ENCODE assay signal across 9 cellular contexts in the genomic region with DNA sequence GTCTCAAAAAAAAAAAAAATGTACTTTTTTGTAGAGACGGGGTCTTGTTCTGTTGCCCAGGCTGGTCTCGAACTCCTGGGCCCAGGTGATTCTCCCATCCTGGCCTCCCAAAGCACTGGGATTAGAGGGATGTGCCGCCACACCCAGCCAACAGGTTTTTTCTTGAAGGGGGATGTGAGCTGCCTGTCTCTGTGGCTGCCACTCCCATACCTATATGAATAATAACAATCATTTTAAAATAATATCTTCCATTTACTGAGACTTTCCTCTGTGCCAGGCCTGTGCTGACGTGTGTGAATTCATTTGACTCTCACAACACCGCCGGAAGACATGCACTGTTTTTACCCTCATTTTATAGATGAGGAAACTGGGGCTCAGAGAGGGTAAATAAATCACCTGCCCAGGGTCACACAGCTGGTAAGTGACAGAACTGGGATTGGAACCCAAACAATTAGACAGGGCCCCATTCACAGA. TPM values are rescaled to one million over a fixed set of nuclear protein-coding genes. Genes with fewer than 3 reads are reported as not detected.
A peak's percentile ranks its signal among the peaks of the same experiment; 100 is the strongest.
DNase-seq lines count a peak whose midpoint lies in the region; ATAC-seq and TF ChIP-seq lines count a peak whose summit lies in the region.
"Had no signal": no experiment of that assay in that cellular context is flagged by ENCODE, and none has a peak within 500 bp of the region (broad histone marks: within the 10 kb centered on the region; RNA-seq: fewer than 3 reads in every experiment).

No MANE protein-coding gene starts in this region.

- H3K4me3 ChIP-seq in left ventricle myocardium inferior (no peak overlapping the region), mammary epithelial cell (replicated peaks in 1 of 3; ENCODE audit: insufficient read depth in 1 of 3, low read depth in 2 of 3, low read length in 3 of 3) (no peak overlapping the region), mucosa of rectum (ENCODE audit: low read length in 2 of 2) (peak overlapping the region in 1 of 2 donors; percentile 15), urinary bladder (ENCODE audit: low read depth, low read length) (no peak overlapping the region)

- CTCF ChIA-PET in mammary epithelial cell (lab: Charles Lee; ENCODE audit: low non-redundant PET) (interaction anchor here (0.9 to 1.0 kb wide), 2 partner anchors 17 to 30 kb away, joined by 3 to 5 read pairs; no protein-coding TSS in a partner anchor), WTC11 (lab: Charles Lee) (interaction anchor here (0.9 to 4.5 kb wide), 6 partner anchors 12 to 43 kb away, joined by 3 to 23 read pairs (median 5); no protein-coding TSS in a partner anchor)

- TF ChIP-seq CTCF in left ventricle myocardium inferior (IDR thresholded peaks at IDR 0.05; ENCODE audit: borderline replicate concordance) (no peak), mammary epithelial cell (conservative IDR thresholded peaks at IDR 0.05 in 1 of 2, IDR thresholded peaks at IDR 0.05 in 1 of 2; ENCODE audit: extremely low read depth in 1 of 2, insufficient read depth in 1 of 2, low read depth in 1 of 2, low read length in 2 of 2) (no peak), WTC11 (IDR thresholded peaks at IDR 0.05) (no peak)

- no peak for ATAC-seq in Right ventricle myocardium inferior
- ATAC-seq in HG03039 (IDR thresholded peaks at IDR 0.05; ENCODE audit: unreplicated experiment): no peak
- no peak for ATAC-seq in WTC11

- H2AFZ ChIP-seq in mammary epithelial cell (ENCODE audit: low read depth, low read length): no peak overlapping the region

- H4K20me1 ChIP-seq in mammary epithelial cell (ENCODE audit: insufficient read depth, low read length): no peaks in the 10 kb centered on the region

- 0% methylated on average over 3 of the region's 6 CpGs for WGBS in mammary epithelial cell (ENCODE audit: low coverage, missing lambda C conversion rate)
- WGBS in urinary bladder: 41% methylated on average over 6 of the region's 6 CpGs

- H3K27me3 Mint-ChIP-seq in WTC11 (ENCODE audit: low read depth): peaks cover 31% of the 10 kb centered on the region

- H3K36me3 ChIP-seq in left ventricle myocardium inferior (no peaks in the 10 kb centered on the region), mammary epithelial cell (ENCODE audit: insufficient read depth, low read length) (no peaks in the 10 kb centered on the region), mucosa of rectum (ENCODE audit: control insufficient read depth in 2 of 2, insufficient read depth in 2 of 2, low read length in 2 of 2) (no peaks in the 10 kb centered on the region), urinary bladder (ENCODE audit: insufficient read depth) (no peaks in the 10 kb centered on the region)

- peak overlapping the region; percentile 98 for H3K27ac ChIP-seq in left ventricle myocardium inferior (replicated peaks)
- peak overlapping the region; percentile 96 for H3K27ac ChIP-seq in mammary epithelial cell (ENCODE audit: insufficient read depth, low read depth, low read length)
- H3K27ac ChIP-seq in mucosa of rectum (ENCODE audit: low read depth in 2 of 2, low read length in 2 of 2): peak overlapping the region; percentile 93 to 94
- H3K27ac ChIP-seq in urinary bladder (ENCODE audit: low read depth): peak overlapping the region; percentile 90

- no peaks in the 10 kb centered on the region for H3K79me2 ChIP-seq in mammary epithelial cell (ENCODE audit: insufficient read depth, low read length)

- peaks cover 68% of the 10 kb centered on the region for H3K4me1 ChIP-seq in left ventricle myocardium inferior
- H3K4me1 ChIP-seq in mammary epithelial cell (ENCODE audit: insufficient read depth, low read length): peaks cover 37% of the 10 kb centered on the region
- peaks cover 55 to 67% of the 10 kb centered on the region in 2 donors for H3K4me1 ChIP-seq in mucosa of rectum (ENCODE audit: control insufficient read depth in 2 of 2, insufficient read depth in 2 of 2, low read length in 2 of 2)
- no peaks in the 10 kb centered on the region for H3K4me1 ChIP-seq in urinary bladder (ENCODE audit: insufficient read depth)

- no peaks in the 10 kb centered on the region for H3K9me3 ChIP-seq in left ventricle myocardium inferior (replicated peaks)
- no peaks in the 10 kb centered on the region for H3K9me3 ChIP-seq in mammary epithelial cell (replicated peaks; ENCODE audit: insufficient read depth, low read length)
- no peaks in the 10 kb centered on the region for H3K9me3 ChIP-seq in mucosa of rectum (ENCODE audit: control insufficient read depth in 2 of 2, low read length in 2 of 2)

- H3K27me3 ChIP-seq in left ventricle myocardium inferior (ENCODE audit: low read depth) (no peaks in the 10 kb centered on the region), mammary epithelial cell (ENCODE audit: insufficient read depth, low read length) (no peaks in the 10 kb centered on the region), mucosa of rectum (ENCODE audit: control insufficient read depth in 2 of 2, insufficient read depth in 2 of 2, low read length in 2 of 2) (no peaks in the 10 kb centered on the region)

- POLR2A ChIA-PET in WTC11 (lab: Charles Lee): interaction anchor here (0.8 kb wide), 1 partner anchor 13 kb away, joined by 3 read pairs; no protein-coding TSS in a partner anchor

- H3K4me2 ChIP-seq in mammary epithelial cell (ENCODE audit: insufficient read depth, low read depth, low read length): peak overlapping the region; percentile 56

- H3K9ac ChIP-seq in mammary epithelial cell (ENCODE audit: insufficient read depth, low read length): peak overlapping the region; percentile 63
- H3K9ac ChIP-seq in mucosa of rectum (ENCODE audit: low read depth in 1 of 2, low read length in 2 of 2): peak overlapping the region; percentile 41 to 56

- H3K4me1 Mint-ChIP-seq in WTC11: peaks cover 17% of the 10 kb centered on the region

- DNase-seq in left ventricle myocardium inferior (no peak), Right ventricle myocardium inferior (ENCODE audit: missing footprints) (no peak), mammary epithelial cell (peak; percentile 95), GM19238 (ENCODE audit: insufficient read length, low spot score) (no peak), WTC11 (ENCODE audit: low spot score) (no peak)

- no peak overlapping the region for H3K27ac Mint-ChIP-seq in WTC11

- no peak overlapping the region for H3K4me3 Mint-ChIP-seq in WTC11

- intact Hi-C loops in left ventricle myocardium inferior (cut with micrococcal nuclease): no loop called here
- intact Hi-C loops in Right ventricle myocardium inferior (cut with DNase I): no loop called here
- intact Hi-C loops in mammary epithelial cell (cut with micrococcal nuclease): loop anchor here (1.0 kb wide), 1 partner anchor 33 kb away; no protein-coding TSS in a partner anchor

- no peaks in the 10 kb centered on the region for H3K9me3 Mint-ChIP-seq in WTC11

- dilution Hi-C loops in mammary epithelial cell (cut with HindIII; ENCODE audit: low sequenced_read_pairs): no loop called here

- H3K36me3 Mint-ChIP-seq in WTC11: no peaks in the 10 kb centered on the region

- BruUV-seq in mammary epithelial cell (replicated peaks; lab: Mats Ljungman, UMichigan): no TSS peak

- in situ Hi-C loops in mammary epithelial cell (cut with MboI; ENCODE audit: low sequenced_read_pairs in 2 of 2): no loop called here

TF ChIP-seq in WTC11, 78 proteins besides CTCF, POLR2A, EP300 and RAD21 (continues in another document):
- no peak for TF ChIP-seq GTF2I (CRISPR knock-in tag; conservative IDR thresholded peaks at IDR 0.05)
- TF ChIP-seq, protein P1, sequence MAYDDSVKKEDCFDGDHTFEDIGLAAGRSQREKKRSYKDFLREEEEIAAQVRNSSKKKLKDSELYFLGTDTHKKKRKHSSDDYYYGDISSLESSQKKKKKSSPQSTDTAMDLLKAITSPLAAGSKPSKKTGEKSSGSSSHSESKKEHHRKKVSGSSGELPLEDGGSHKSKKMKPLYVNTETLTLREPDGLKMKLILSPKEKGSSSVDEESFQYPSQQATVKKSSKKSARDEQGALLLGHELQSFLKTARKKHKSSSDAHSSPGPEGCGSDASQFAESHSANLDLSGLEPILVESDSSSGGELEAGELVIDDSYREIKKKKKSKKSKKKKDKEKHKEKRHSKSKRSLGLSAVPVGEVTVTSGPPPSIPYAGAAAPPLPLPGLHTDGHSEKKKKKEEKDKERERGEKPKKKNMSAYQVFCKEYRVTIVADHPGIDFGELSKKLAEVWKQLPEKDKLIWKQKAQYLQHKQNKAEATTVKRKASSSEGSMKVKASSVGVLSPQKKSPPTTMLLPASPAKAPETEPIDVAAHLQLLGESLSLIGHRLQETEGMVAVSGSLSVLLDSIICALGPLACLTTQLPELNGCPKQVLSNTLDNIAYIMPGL (CRISPR knock-in tag; IDR thresholded peaks at IDR 0.05): no peak
- TF ChIP-seq, protein P2, sequence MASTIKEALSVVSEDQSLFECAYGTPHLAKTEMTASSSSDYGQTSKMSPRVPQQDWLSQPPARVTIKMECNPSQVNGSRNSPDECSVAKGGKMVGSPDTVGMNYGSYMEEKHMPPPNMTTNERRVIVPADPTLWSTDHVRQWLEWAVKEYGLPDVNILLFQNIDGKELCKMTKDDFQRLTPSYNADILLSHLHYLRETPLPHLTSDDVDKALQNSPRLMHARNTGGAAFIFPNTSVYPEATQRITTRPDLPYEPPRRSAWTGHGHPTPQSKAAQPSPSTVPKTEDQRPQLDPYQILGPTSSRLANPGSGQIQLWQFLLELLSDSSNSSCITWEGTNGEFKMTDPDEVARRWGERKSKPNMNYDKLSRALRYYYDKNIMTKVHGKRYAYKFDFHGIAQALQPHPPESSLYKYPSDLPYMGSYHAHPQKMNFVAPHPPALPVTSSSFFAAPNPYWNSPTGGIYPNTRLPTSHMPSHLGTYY (CRISPR knock-in tag; IDR thresholded peaks at IDR 0.05): no peak
- no peak for TF ChIP-seq OVOL2 (CRISPR knock-in tag; IDR thresholded peaks at IDR 0.05; ENCODE audit: borderline replicate concordance)
- no peak for TF ChIP-seq IRF2 (CRISPR knock-in tag; IDR thresholded peaks at IDR 0.05; ENCODE audit: borderline replicate concordance, low read depth)
- TF ChIP-seq JUN (CRISPR knock-in tag; IDR thresholded peaks at IDR 0.05): no peak

RNA-seq across cellular contexts. Expression of a gene that starts 7.2 kb away (rescaled TPM):
- total RNA-seq in left ventricle myocardium inferior (15.0 TPM), Right ventricle myocardium inferior (18.3 TPM), mammary epithelial cell (10 to 100 TPM in 1 of 2 donors, 1 to 10 TPM in 1; 3.7 to 23.4 TPM), urinary bladder (2.5 TPM), WTC11 (2021) (4.6 to 7.8 TPM (median 5.6 TPM) in 3 replicates)
- polyA plus RNA-seq in mammary epithelial cell (4.1 TPM), urinary bladder (93.0 TPM)
- polyA minus RNA-seq in mammary epithelial cell: 12.2 TPM

RNA-seq across cellular contexts. Expression of a gene that starts 36.4 kb away (rescaled TPM):
- not detected for total RNA-seq in left ventricle myocardium inferior
- not detected for total RNA-seq in Right ventricle myocardium inferior
- total RNA-seq in mammary epithelial cell: 10 to 100 TPM; 51.2 to 76.7 TPM
- 39.4 TPM for polyA plus RNA-seq in mammary epithelial cell
- 48.2 TPM for polyA minus RNA-seq in mammary epithelial cell
- 4.7 TPM for total RNA-seq in urinary bladder
- polyA plus RNA-seq in urinary bladder: 6.1 TPM
- total RNA-seq in WTC11 (2021): 20.5 to 29.5 TPM (median 27.8 TPM) in 3 replicates

RNA-seq across cellular contexts. Expression of a gene that starts 42.3 kb away (rescaled TPM):
- total RNA-seq in left ventricle myocardium inferior: not detected
- not detected for total RNA-seq in Right ventricle myocardium inferior
- total RNA-seq in mammary epithelial cell: not detected
- not detected for polyA plus RNA-seq in mammary epithelial cell
- not detected for polyA minus RNA-seq in mammary epithelial cell
- not detected for total RNA-seq in urinary bladder
- polyA plus RNA-seq in urinary bladder: not detected
- not detected in 3 replicates for total RNA-seq in WTC11 (2021)
- total RNA-seq: kidney epithelial cell had no signal
